Comparison of ENCODE assay signal across 37 cellular contexts in genomic region chr22:21052715-21053459, GRCh38. TPM values are rescaled to one million over a fixed set of nuclear protein-coding genes. Genes with fewer than 3 reads are reported as not detected.
"Had no signal": no experiment of that assay in that cellular context is flagged by ENCODE, and none has a peak within 500 bp of the region (broad histone marks: within the 10 kb centered on the region; RNA-seq: fewer than 3 reads in every experiment).

No MANE protein-coding gene starts in this region.

- H3K4me3 Mint-ChIP-seq: activated B cell treated with CpG ODN at 0.5 μM for 24 hours; activated CD8-positive, alpha-beta T cell treated with anti-CD3 and anti-CD28 coated beads, Interleukin-2, amount 10 ng/mL, durations not matched to agents 7 days and 5 days; activated naive CD4-positive, alpha-beta T cell treated with anti-CD3 and anti-CD28 coated beads, Interleukin-2, amount 50 U/mL, for 24 hours; activated naive CD8-positive, alpha-beta T cell treated with anti-CD3 and anti-CD28 coated beads, Interleukin-2, amount 10 ng/mL, durations not matched to agents 7 days and 5 days; activated T-cell treated with anti-CD3 and anti-CD28 coated beads, Interleukin-2, amount 50 U/mL, for 24 hours; T-helper 1 cell treated with Interleukin-12 subunit alpha and Interleukin-12 subunit beta and Interleukin-4 antibody, amounts not matched to agents 30 μg/mL and 1 μg/mL, for 36 hours had no signal

- H3K4me3 ChIP-seq: body of pancreas, breast epithelium, Peyer's patch, SJSA1 had no signal

- H3K9ac ChIP-seq: KMS-11, SK-N-SH had no signal

- H3K27ac ChIP-seq: body of pancreas, breast epithelium, KMS-11, Peyer's patch, SJSA1, VCaP had no signal

- H3K27ac Mint-ChIP-seq: activated B cell treated with CpG ODN at 0.5 μM for 24 hours; activated CD8-positive, alpha-beta T cell treated with anti-CD3 and anti-CD28 coated beads, Interleukin-2, amount 10 ng/mL, durations not matched to agents 7 days and 5 days; activated naive CD4-positive, alpha-beta T cell treated with anti-CD3 and anti-CD28 coated beads, Interleukin-2, amount 50 U/mL, for 24 hours; activated naive CD8-positive, alpha-beta T cell treated with anti-CD3 and anti-CD28 coated beads, Interleukin-2, amount 10 ng/mL, durations not matched to agents 7 days and 5 days; activated T-cell treated with anti-CD3 and anti-CD28 coated beads, Interleukin-2, amount 50 U/mL, for 24 hours; activated T-helper 2 cell treated with anti-CD3 and anti-CD28 coated beads, Interferon-gamma antibody, Interleukin-2, Interleukin-4, amounts not matched to agents 10 μg/mL and 5 μg/mL and 100 μg/mL, durations not matched to agents 14 hours and 24 hours and 36 hours; T-helper 1 cell treated with Interleukin-12 subunit alpha and Interleukin-12 subunit beta and Interleukin-4 antibody, amounts not matched to agents 30 μg/mL and 1 μg/mL, for 36 hours had no signal

- H3K36me3 ChIP-seq: breast epithelium, Peyer's patch, SJSA1 had no signal

- H3K27me3 Mint-ChIP-seq: activated naive CD4-positive, alpha-beta T cell treated with anti-CD3 and anti-CD28 coated beads, Interleukin-2, amount 50 U/mL, for 24 hours had no signal

- H3K4me2 ChIP-seq: KMS-11, SK-N-SH had no signal

- ATAC-seq: activated CD8-positive, alpha-beta T cell treated with anti-CD3 and anti-CD28 coated beads, Interleukin-2, amount 10 ng/mL, durations not matched to agents 7 days and 5 days; body of pancreas; PC-3 had no signal

- H3K9me3 ChIP-seq: body of pancreas, breast epithelium, Peyer's patch, SJSA1, SK-N-SH had no signal

- H3K27me3 ChIP-seq: body of pancreas, breast epithelium, Peyer's patch, SJSA1 had no signal

- DNase-seq: activated B cell treated with CpG ODN at 0.5 μM for 24 hours; activated CD4-positive, alpha-beta T cell treated with anti-CD3 and anti-CD28 coated beads for 4 hours; activated CD4-positive, alpha-beta T cell treated with anti-CD3 and anti-CD28 coated beads, Interleukin-2, amount 50 U/mL, for 48 hours; activated CD4-positive, CD25-positive, alpha-beta regulatory T cell treated with anti-CD3 and anti-CD28 coated beads, Interleukin-2, amount 50 U/mL, for 72 hours; activated CD8-positive, alpha-beta T cell treated with anti-CD3 and anti-CD28 coated beads, Interleukin-2, amount 10 ng/mL, durations not matched to agents 7 days and 5 days; activated gamma-delta T cell; activated naive CD4-positive, alpha-beta T cell treated with Interleukin-2 at 50 U/mL for 16 hours; activated naive CD8-positive, alpha-beta T cell treated with anti-CD3 and anti-CD28 coated beads, Interleukin-2, amount 10 ng/mL, durations not matched to agents 7 days and 5 days; activated T-cell treated with anti-CD3 and anti-CD28 coated beads, Interleukin-2, amount 50 U/mL, for 24 hours; amygdala; body of pancreas; MM.1S; MV-4-11; NCI-H1092; NCI-H1436 treated with DMSO at 0.1 percent for 48 hours; NCI-H1694 treated with DMSO at 0.1 percent for 48 hours; NCI-H2029; NCI-H345; NCI-H524 treated with DMSO at 0.1 percent for 48 hours; NK-92 treated with Interleukin-12 subunit alpha and Interleukin-12 subunit beta, amount 100 ng/mL, for 24 hours; PC-3; Peyer's patch; RPMI8226; SHP77 treated with DMSO at 0.1 percent for 48 hours; SK-N-SH; T-helper 9 cell had no signal

- H3K36me3 Mint-ChIP-seq: activated naive CD4-positive, alpha-beta T cell treated with anti-CD3 and anti-CD28 coated beads, Interleukin-2, amount 50 U/mL, for 24 hours; activated naive CD8-positive, alpha-beta T cell treated with anti-CD3 and anti-CD28 coated beads, Interleukin-2, amount 10 ng/mL, durations not matched to agents 7 days and 5 days had no signal

- H3K9me3 Mint-ChIP-seq: activated B cell treated with CpG ODN at 0.5 μM for 24 hours; activated naive CD4-positive, alpha-beta T cell treated with anti-CD3 and anti-CD28 coated beads, Interleukin-2, amount 50 U/mL, for 24 hours; activated naive CD8-positive, alpha-beta T cell treated with anti-CD3 and anti-CD28 coated beads, Interleukin-2, amount 10 ng/mL, durations not matched to agents 7 days and 5 days; activated T-cell treated with anti-CD3 and anti-CD28 coated beads, Interleukin-2, amount 50 U/mL, for 24 hours; activated T-helper 2 cell treated with anti-CD3 and anti-CD28 coated beads, Interferon-gamma antibody, Interleukin-2, Interleukin-4, amounts not matched to agents 10 μg/mL and 5 μg/mL and 100 μg/mL, durations not matched to agents 14 hours and 24 hours and 36 hours; T-helper 1 cell treated with Interleukin-12 subunit alpha and Interleukin-12 subunit beta and Interleukin-4 antibody, amounts not matched to agents 30 μg/mL and 1 μg/mL, for 36 hours had no signal

- H3K4me1 ChIP-seq: body of pancreas, breast epithelium, Peyer's patch, SJSA1 had no signal

RNA-seq across cellular contexts. Expression of gene LRRC74B, which starts 7.1 kb away (rescaled TPM):
- total RNA-seq: activated B cell treated with CpG ODN at 0.5 μM for 24 hours; activated CD8-positive, alpha-beta T cell treated with anti-CD3 and anti-CD28 coated beads, Interleukin-2, amount 10 ng/mL, durations not matched to agents 7 days and 5 days; activated naive CD8-positive, alpha-beta T cell treated with anti-CD3 and anti-CD28 coated beads, Interleukin-2, amount 10 ng/mL, durations not matched to agents 7 days and 5 days; activated T-helper 2 cell treated with anti-CD3 and anti-CD28 coated beads, Interferon-gamma antibody, Interleukin-2, Interleukin-4, amounts not matched to agents 10 μg/mL and 5 μg/mL and 100 μg/mL, durations not matched to agents 14 hours and 24 hours and 36 hours; astrocyte; body of pancreas; breast epithelium; cardiac septum; NCI-H460; PC-3; Peyer's patch; SJSA1 had no signal
- polyA plus RNA-seq: adipose tissue had no signal

RNA-seq across cellular contexts. Expression of gene SLC7A4, which starts 20.5 kb away (rescaled TPM):
- total RNA-seq: activated B cell treated with CpG ODN at 0.5 μM for 24 hours, cardiac septum, NCI-H460, PC-3, SJSA1 had no signal

RNA-seq across cellular contexts. Expression of gene P2RX6, which starts 37.9 kb away (rescaled TPM):
- total RNA-seq: body of pancreas had no signal
